In the genomic region with DNA sequence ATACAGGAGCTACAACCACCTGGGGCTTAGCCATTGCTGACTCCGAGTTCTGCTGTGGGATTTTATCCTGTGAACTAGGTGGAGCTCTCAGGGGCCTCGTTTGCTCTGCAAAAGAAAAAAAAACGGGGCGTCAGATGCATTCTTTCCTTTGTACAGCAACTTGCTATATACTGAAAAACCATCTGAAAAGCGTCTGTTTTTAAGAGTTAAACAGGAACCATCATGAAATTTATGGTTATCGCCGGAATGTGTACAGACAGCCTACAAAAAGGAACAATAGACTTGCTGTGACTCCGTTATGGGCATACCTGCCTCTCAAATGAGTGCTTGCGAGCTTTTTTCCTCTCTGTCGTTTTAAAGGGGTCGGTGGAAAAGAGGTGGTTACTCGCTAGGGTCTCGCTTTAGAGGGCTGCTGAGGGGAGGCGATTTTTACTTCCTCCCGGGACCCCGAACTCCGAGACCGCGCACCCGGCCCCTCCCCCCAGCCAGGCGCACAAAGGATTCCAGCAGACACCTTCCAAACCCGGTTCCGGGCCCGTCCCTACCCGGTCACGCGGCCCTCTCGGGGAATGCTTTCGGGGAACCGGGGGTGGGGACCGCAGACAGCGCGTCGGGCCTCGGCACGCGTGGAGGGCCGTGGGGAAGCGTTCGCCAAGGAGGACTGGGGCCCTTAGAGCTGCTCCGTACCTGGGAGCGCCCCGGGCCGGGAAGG, we compare ENCODE assay signal across 8 cellular contexts. TPM values are rescaled to one million over a fixed set of nuclear protein-coding genes. Genes with fewer than 3 reads are reported as not detected.
DNase-seq lines count a peak whose midpoint lies in the region; ATAC-seq, FAIRE-seq and TF ChIP-seq lines count a peak whose summit lies in the region.

No MANE protein-coding gene starts in this region.

- H2AFZ ChIP-seq in Karpas-422 (ENCODE audit: low read length) (no peak overlapping the region; the same call in 1 of the 2 replicates), K562 (ENCODE audit: low read depth, low read length) (peak overlapping the region; percentile 98)

- ATAC-seq in GM21576 (IDR thresholded peaks at IDR 0.05; ENCODE audit: unreplicated experiment) (peak; percentile 27), K562 (peak; percentile 55)

- POLR2A ChIA-PET in K562 (lab: Yijun Ruan, JAX) = interaction anchor here (0.9 to 1.4 kb wide), 4 partner anchors 11 to 57 kb away, joined by 3 to 10 read pairs (median 4); no protein-coding TSS in a partner anchor

- H3K27me3 ChIP-seq in Karpas-422 (ENCODE audit: low read length) = no peaks in the 10 kb centered on the region
- H3K27me3 ChIP-seq in K562 (ENCODE audit: control insufficient read depth in 2 of 2, insufficient read depth in 2 of 2, low read length in 2 of 2) = no peaks in the 10 kb centered on the region
- H3K27me3 ChIP-seq in skeletal muscle satellite cell (ENCODE audit: control insufficient read depth, insufficient read depth, low read length) = no peaks in the 10 kb centered on the region

- H3K9ac ChIP-seq in Karpas-422 (ENCODE audit: low read length) (peak overlapping the region; percentile 88), K562 (ENCODE audit: insufficient read depth in 1 of 2, low read depth in 2 of 2, low read length in 2 of 2) (peak overlapping the region; percentile 95 to 97), skeletal muscle satellite cell (ENCODE audit: low read depth, low read length) (peak overlapping the region; percentile 98)

- H4K20me1 ChIP-seq in Karpas-422 (ENCODE audit: insufficient read depth, low read depth, low read length) (no peaks in the 10 kb centered on the region), K562 (replicated peaks; ENCODE audit: control insufficient read depth, insufficient read depth, low read length) (no peaks in the 10 kb centered on the region)

- CTCF ChIA-PET in K562 (lab: Yijun Ruan, JAX; ENCODE audit: low intra/inter-chr PET ratio) = interaction anchor here (0.8 to 0.9 kb wide), 2 partner anchors 42 to 75 kb away, joined by 3 to 4 read pairs; no protein-coding TSS in a partner anchor

- no peaks in the 10 kb centered on the region for H3K9me2 ChIP-seq in Karpas-422 (replicated peaks; ENCODE audit: insufficient read depth, low read length)

- TSS peak; percentile 33 for BruUV-seq in K562 (replicated peaks; lab: Mats Ljungman, UMichigan)

- H3K27ac ChIP-seq in Karpas-422 (ENCODE audit: low read length) (peak overlapping the region; percentile 67), K562 (ENCODE audit: extremely low read depth, low read depth, low read length) (peak overlapping the region; percentile 93)

- TF ChIP-seq EP300 in K562 (IDR thresholded peaks at IDR 0.05; ENCODE audit: low read length) = no peak

- intact Hi-C loops in K562 (cut with micrococcal nuclease) = loop anchor here (2.0 kb wide), 1 partner anchor 47 kb away; the partner anchor contains the start of gene NNT

- H3K4me3 ChIP-seq in Karpas-422 (ENCODE audit: low read length) (peak overlapping the region; percentile 94), K562 (peak overlapping the region; percentile 78), iPS-18c (ENCODE audit: insufficient read depth, low read depth, low read length) (peak overlapping the region; percentile 96), skeletal muscle satellite cell (ENCODE audit: low read length) (peak overlapping the region; percentile 98)

- peak; percentile 11 for FAIRE-seq in K562 (lab: Jason Lieb, UNC)

- peak overlapping the region; percentile 79 for H3K4me2 ChIP-seq in Karpas-422 (ENCODE audit: low read depth, low read length, poor library complexity, severe bottlenecking)
- peak overlapping the region; percentile 85 for H3K4me2 ChIP-seq in K562 (ENCODE audit: insufficient read depth, low read length)
- H3K4me2 ChIP-seq in skeletal muscle satellite cell (ENCODE audit: low read length) = peak overlapping the region; percentile 96

- peak; percentile 8 for DNase-seq in COLO829 (ENCODE audit: low spot score)
- DNase-seq in Karpas-422 = peak; percentile 80
- peak; percentile 19 to 42 (median 30) for DNase-seq in T-helper 1 cell
- DNase-seq in K562 (ENCODE audit: extremely low read depth in 1 of 4, low spot score in 3 of 4) = peak; percentile 71 to 72 (median 72)
- DNase-seq in NCI-H128 (lab: John Stamatoyannopoulos, UW; ENCODE audit: unreplicated experiment) = no peak

- H3K79me2 ChIP-seq in Karpas-422 (ENCODE audit: low read length) (peaks cover 54% of the 10 kb centered on the region), K562 (ENCODE audit: control insufficient read depth, insufficient read depth, low read length) (peaks cover 57% of the 10 kb centered on the region)

- H3K36me3 ChIP-seq in Karpas-422 (ENCODE audit: insufficient read depth, low read length) (peaks cover 36% of the 10 kb centered on the region; the same call in 1 of the 2 replicates), K562 (ENCODE audit: control insufficient read depth, insufficient read depth, low read length) (peaks cover 46% of the 10 kb centered on the region), skeletal muscle satellite cell (ENCODE audit: insufficient read depth, low read length) (peaks cover 39% of the 10 kb centered on the region)

- TF ChIP-seq CTCF in K562 (IDR thresholded peaks at IDR 0.05 in 2 of 3, conservative IDR thresholded peaks at IDR 0.05 in 1 of 3; ENCODE audit: insufficient read depth in 2 of 3, low read depth in 1 of 3, low read length in 3 of 3) = no peak

- no peak for TF ChIP-seq RAD21 in K562 (CRISPR knock-in tag; conservative IDR thresholded peaks at IDR 0.05 in 1 of 2, IDR thresholded peaks at IDR 0.05 in 1 of 2)

- no peaks in the 10 kb centered on the region for H3K9me1 ChIP-seq in K562 (ENCODE audit: control insufficient read depth, insufficient read depth, low read length)

- TF ChIP-seq POLR2A in K562 (conservative IDR thresholded peaks at IDR 0.05) = no peak

- 1% methylated on average over 43 of the region's 44 CpGs for WGBS in K562 (ENCODE audit: insufficient coverage, low coverage, missing lambda C conversion rate)

- H3K9me3 ChIP-seq in Karpas-422 (ENCODE audit: low read length) (no peaks in the 10 kb centered on the region), K562 (replicated peaks; ENCODE audit: control insufficient read depth, insufficient read depth, low read depth, low read length) (no peaks in the 10 kb centered on the region), iPS-18c (ENCODE audit: control insufficient read depth, insufficient read depth, low read length) (no peaks in the 10 kb centered on the region), skeletal muscle satellite cell (replicated peaks; ENCODE audit: low read length) (no peaks in the 10 kb centered on the region)

- in situ Hi-C loops in K562 (cut with MboI) = no loop called here

- peaks cover 70% of the 10 kb centered on the region for H3K4me1 ChIP-seq in Karpas-422 (ENCODE audit: low read length)
- peaks cover 11 to 21% of the 10 kb centered on the region in 2 experiments for H3K4me1 ChIP-seq in K562 (replicated peaks in 1 of 2; ENCODE audit: control insufficient read depth in 2 of 2, insufficient read depth in 2 of 2, low read length in 2 of 2)
- H3K4me1 ChIP-seq in skeletal muscle satellite cell (ENCODE audit: control insufficient read depth, insufficient read depth, low read length) = peaks cover 25% of the 10 kb centered on the region

RNA-seq across cellular contexts. Expression of gene PAIP1, which starts 0.8 kb away (rescaled TPM):
- 98.5 and 128 TPM in 2 replicates for total RNA-seq in Karpas-422 (2014; rRNA removed; shearing (Covaris generic); ENCODE audit: low replicate concordance)
- total RNA-seq in K562 (2011; cell fraction: chromatin; rRNA removed; ENCODE audit: low replicate concordance) = 20.6 and 26.6 TPM in 2 replicates
- 10.8 and 11.4 TPM in 2 replicates for total RNA-seq in K562 (2011; cell fraction: nucleolus; rRNA removed)
- total RNA-seq in K562 (2011; cell fraction: nucleoplasm; rRNA removed) = 21.5 and 22.1 TPM in 2 replicates
- total RNA-seq in K562 (2014; rRNA removed) (77.6 and 82.2 TPM in 2 replicates), K562 (2014; rRNA removed; fragmentation: Illumina TruSeq; extraction: Trizol) (133 and 145 TPM in 2 replicates), K562 (2015; rRNA removed; fragmentation: Illumina TruSeq; extraction: Trizol) (132 and 139 TPM in 2 replicates), K562 (2021) (94.5 and 102 TPM in 2 replicates)
- polyA plus RNA-seq in K562 (2011; rRNA removed) (160 and 181 TPM in 2 replicates), K562 (2014; fragmentation: Illumina TruSeq; extraction: Trizol) (107 and 136 TPM in 2 replicates), K562 (2014; fragmentation: Nextera tagmentation; extraction: Ambion mirVana) (10 to 100 TPM; 51.7 to 56.9 TPM), K562 (2014; rRNA removed) (85.5 and 93.1 TPM in 2 replicates)
- 63.7 and 111 TPM in 2 replicates for polyA plus RNA-seq in K562 (2011; cell fraction: cytosol; rRNA removed)
- 31.0 and 62.6 TPM in 2 replicates for polyA plus RNA-seq in K562 (2011; cell fraction: nucleus; rRNA removed)
- 62.7 and 79.2 TPM in 2 replicates for polyA plus RNA-seq in K562 (2012)
- polyA minus RNA-seq in K562 (2011; rRNA and poly(A)+ RNA removed) = 123 and 148 TPM in 2 replicates
- polyA minus RNA-seq in K562 (2011; cell fraction: cytosol; rRNA and poly(A)+ RNA removed) = 59.0 and 76.1 TPM in 2 replicates
- polyA minus RNA-seq in K562 (2011; cell fraction: nucleus; rRNA and poly(A)+ RNA removed) = 16.0 and 34.2 TPM in 2 replicates
- total RNA-seq in skeletal muscle satellite cell (2012; rRNA removed) = 64.1 and 77.1 TPM in 2 replicates

RNA-seq across cellular contexts. Expression of gene C5orf34, which starts 41.1 kb away (rescaled TPM):
- total RNA-seq in Karpas-422 (2014; rRNA removed; shearing (Covaris generic); ENCODE audit: low replicate concordance) = 15.7 and 21.8 TPM in 2 replicates
- total RNA-seq in K562 (2011; cell fraction: chromatin; rRNA removed; ENCODE audit: low replicate concordance) = 24.9 and 68.1 TPM in 2 replicates
- total RNA-seq in K562 (2011; cell fraction: nucleolus; rRNA removed) = 16.0 and 22.9 TPM in 2 replicates
- 24.2 and 24.8 TPM in 2 replicates for total RNA-seq in K562 (2011; cell fraction: nucleoplasm; rRNA removed)
- total RNA-seq in K562 (2014; rRNA removed) = 13.1 and 13.2 TPM in 2 replicates
- 20.7 and 24.3 TPM in 2 replicates for total RNA-seq in K562 (2014; rRNA removed; fragmentation: Illumina TruSeq; extraction: Trizol)
- total RNA-seq in K562 (2015; rRNA removed; fragmentation: Illumina TruSeq; extraction: Trizol) = 18.2 and 19.0 TPM in 2 replicates
- 13.8 and 15.7 TPM in 2 replicates for total RNA-seq in K562 (2021)
- 28.9 and 32.6 TPM in 2 replicates for polyA plus RNA-seq in K562 (2011; rRNA removed)
- 6.9 and 11.5 TPM in 2 replicates for polyA plus RNA-seq in K562 (2011; cell fraction: cytosol; rRNA removed)
- polyA plus RNA-seq in K562 (2011; cell fraction: nucleus; rRNA removed) = 27.4 and 34.7 TPM in 2 replicates
- polyA plus RNA-seq in K562 (2012) = 8.8 and 12.3 TPM in 2 replicates
- polyA plus RNA-seq in K562 (2014; fragmentation: Illumina TruSeq; extraction: Trizol) = 19.4 and 23.5 TPM in 2 replicates
- polyA plus RNA-seq in K562 (2014; fragmentation: Nextera tagmentation; extraction: Ambion mirVana) = 10 to 100 TPM; 21.4 to 27.8 TPM
- 18.1 and 18.9 TPM in 2 replicates for polyA plus RNA-seq in K562 (2014; rRNA removed)
- polyA minus RNA-seq in K562 (2011; rRNA and poly(A)+ RNA removed) = 37.6 and 39.6 TPM in 2 replicates
- polyA minus RNA-seq in K562 (2011; cell fraction: cytosol; rRNA and poly(A)+ RNA removed) = 6.2 and 11.1 TPM in 2 replicates
- polyA minus RNA-seq in K562 (2011; cell fraction: nucleus; rRNA and poly(A)+ RNA removed) = 23.6 and 40.1 TPM in 2 replicates
- 6.3 TPM in 2 replicates for total RNA-seq in skeletal muscle satellite cell (2012; rRNA removed)

RNA-seq across cellular contexts. Expression of gene NNT, which starts 46.9 kb away (rescaled TPM):
- 67.5 and 96.9 TPM in 2 replicates for total RNA-seq in Karpas-422 (2014; rRNA removed; shearing (Covaris generic); ENCODE audit: low replicate concordance)
- 39.0 and 100 TPM in 2 replicates for total RNA-seq in K562 (2011; cell fraction: chromatin; rRNA removed; ENCODE audit: low replicate concordance)
- 23.3 and 36.5 TPM in 2 replicates for total RNA-seq in K562 (2011; cell fraction: nucleolus; rRNA removed)
- 50.3 and 69.0 TPM in 2 replicates for total RNA-seq in K562 (2011; cell fraction: nucleoplasm; rRNA removed)
- total RNA-seq in K562 (2014; rRNA removed) (34.6 and 41.4 TPM in 2 replicates), K562 (2014; rRNA removed; fragmentation: Illumina TruSeq; extraction: Trizol) (66.7 and 77.0 TPM in 2 replicates), K562 (2015; rRNA removed; fragmentation: Illumina TruSeq; extraction: Trizol) (66.2 and 68.6 TPM in 2 replicates), K562 (2021) (68.4 and 77.8 TPM in 2 replicates)
- polyA plus RNA-seq in K562 (2011; rRNA removed) (49.9 and 56.4 TPM in 2 replicates), K562 (2014; fragmentation: Illumina TruSeq; extraction: Trizol) (36.9 and 42.2 TPM in 2 replicates), K562 (2014; fragmentation: Nextera tagmentation; extraction: Ambion mirVana) (10 to 100 TPM; 21.9 to 30.5 TPM), K562 (2014; rRNA removed) (42.2 TPM in 2 replicates)
- 38.9 and 51.9 TPM in 2 replicates for polyA plus RNA-seq in K562 (2011; cell fraction: cytosol; rRNA removed)
- polyA plus RNA-seq in K562 (2011; cell fraction: nucleus; rRNA removed) = 82.5 and 93.8 TPM in 2 replicates
- polyA plus RNA-seq in K562 (2012) = 40.0 and 43.3 TPM in 2 replicates
- 114 and 120 TPM in 2 replicates for polyA minus RNA-seq in K562 (2011; rRNA and poly(A)+ RNA removed)
- 37.6 and 38.2 TPM in 2 replicates for polyA minus RNA-seq in K562 (2011; cell fraction: cytosol; rRNA and poly(A)+ RNA removed)
- 55.5 and 85.7 TPM in 2 replicates for polyA minus RNA-seq in K562 (2011; cell fraction: nucleus; rRNA and poly(A)+ RNA removed)
- total RNA-seq in skeletal muscle satellite cell (2012; rRNA removed) = 32.3 and 45.9 TPM in 2 replicates
